ENCODE assay signal across 36 cellular contexts in the genomic region with DNA sequence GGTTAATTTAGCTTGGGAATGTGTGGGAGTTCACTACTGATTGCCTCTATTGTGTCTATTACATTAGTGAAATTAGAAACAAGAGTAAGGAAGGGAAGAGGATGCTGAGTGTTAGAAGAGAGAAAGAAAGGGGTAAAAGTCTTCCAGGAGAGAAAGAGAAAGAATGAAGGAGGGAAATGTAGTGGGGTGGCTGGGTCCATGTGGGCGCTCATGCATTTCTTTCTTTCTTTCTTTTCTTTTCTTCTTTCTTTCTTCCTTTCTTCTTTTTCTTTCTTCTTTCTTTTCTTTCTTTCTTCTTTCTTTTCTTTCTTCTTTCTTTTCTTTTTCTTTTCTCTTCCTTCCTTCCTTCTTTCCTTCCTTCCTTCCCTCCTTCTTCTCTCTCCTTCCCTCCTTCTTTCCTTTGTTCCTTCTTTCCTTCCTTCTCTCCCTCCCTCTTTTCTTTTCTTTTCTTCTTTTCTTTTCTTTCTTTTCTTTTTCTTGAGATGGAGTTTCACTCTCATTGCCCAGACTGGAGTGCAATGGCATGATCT. TPM values are rescaled to one million over a fixed set of nuclear protein-coding genes. Genes with fewer than 3 reads are reported as not detected.
"Had no signal": no experiment of that assay in that cellular context is flagged by ENCODE, and none has a peak within 500 bp of the region (broad histone marks: within the 10 kb centered on the region; RNA-seq: fewer than 3 reads in every experiment).

No MANE protein-coding gene starts in this region.

- DNase-seq: activated B cell treated with CpG ODN at 0.5 μM for 24 hours; activated CD4-positive, alpha-beta memory T cell treated with anti-CD3 and anti-CD28 coated beads for 36 hours; activated CD4-positive, alpha-beta T cell treated with anti-CD3 and anti-CD28 coated beads for 4 hours; activated CD4-positive, alpha-beta T cell treated with anti-CD3 and anti-CD28 coated beads, Interleukin-2, amount 10 ng/mL, durations not matched to agents 24 days and 14 days; activated CD4-positive, alpha-beta T cell treated with anti-CD3 and anti-CD28 coated beads, Interleukin-2, amount 50 U/mL, for 1 hour; activated CD4-positive, alpha-beta T cell treated with anti-CD3 and anti-CD28 coated beads, Interleukin-2, amount 50 U/mL, for 4 hours; activated CD4-positive, CD25-positive, alpha-beta regulatory T cell treated with anti-CD3 and anti-CD28 coated beads, Interleukin-2, amount 50 U/mL, for 72 hours; activated CD8-positive, alpha-beta memory T cell treated with anti-CD3 and anti-CD28 coated beads, Interleukin-2, amount 50 U/mL, for 4 hours; activated CD8-positive, alpha-beta T cell treated with anti-CD3 and anti-CD28 coated beads for 36 hours; activated effector memory CD4-positive, alpha-beta T cell treated with anti-CD3 and anti-CD28 coated beads, Interleukin-2, amount 50 U/mL, for 16 hours; activated gamma-delta T cell treated with Interleukin-2 at 50 U/mL for 16 hours; activated naive CD4-positive, alpha-beta T cell; activated naive CD4-positive, alpha-beta T cell treated with anti-CD3 and anti-CD28 coated beads for 36 hours; activated naive CD4-positive, alpha-beta T cell treated with anti-CD3 and anti-CD28 coated beads, Interleukin-2, amount 50 U/mL, for 16 hours; activated naive CD8-positive, alpha-beta T cell treated with anti-CD3 and anti-CD28 coated beads for 36 hours; activated T-cell treated with anti-CD3 and anti-CD28 coated beads for 4 hours; activated T-cell treated with anti-CD3 and anti-CD28 coated beads, Interleukin-2, amount 50 U/mL, for 1 hour; activated T-cell treated with anti-CD3 and anti-CD28 coated beads, Interleukin-2, amount 50 U/mL, for 4 hours; activated T-cell treated with anti-CD3 and anti-CD28 coated beads, Interleukin-2, amount 50 U/mL, for 72 hours; adrenal gland; amniotic stem cell; aorta; body of pancreas; brain microvascular endothelial cell; central memory CD4-positive, alpha-beta T cell; T-helper 2 cell; T-helper 9 cell had no signal

- FAIRE-seq: astrocyte, TTC549 had no signal

- ATAC-seq: activated CD8-positive, alpha-beta T cell treated with anti-CD3 and anti-CD28 coated beads for 36 hours; activated naive CD4-positive, alpha-beta T cell treated with anti-CD3 and anti-CD28 coated beads, Interleukin-2, amount 50 U/mL, for 72 hours; activated T-cell treated with anti-CD3 and anti-CD28 coated beads, Interleukin-2, amount 50 U/mL, for 4 hours; activated T-cell treated with anti-CD3 and anti-CD28 coated beads, Interleukin-2, amount 50 U/mL, for 72 hours; activated T-helper 17 cell treated with anti-CD3 and anti-CD28 coated beads, Interleukin-2, amount 50 U/mL, for 72 hours; body of pancreas had no signal

- H3K9me3 ChIP-seq: adrenal gland, body of pancreas, breast epithelium had no signal

- H3K27ac ChIP-seq: adrenal gland, body of pancreas, brain microvascular endothelial cell, breast epithelium, VCaP had no signal

- H3K4me1 Mint-ChIP-seq: activated B cell treated with CpG ODN at 0.5 μM for 24 hours; activated CD4-positive, alpha-beta T cell treated with anti-CD3 and anti-CD28 coated beads, Interleukin-2, amount 10 ng/mL, durations not matched to agents 24 days and 14 days; activated naive CD8-positive, alpha-beta T cell treated with anti-CD3 and anti-CD28 coated beads for 36 hours; activated T-helper 17 cell treated with anti-CD3 and anti-CD28 coated beads, Interleukin-2, amount 50 U/mL, for 72 hours had no signal

- H3K27me3 Mint-ChIP-seq: activated CD4-positive, alpha-beta T cell treated with anti-CD3 and anti-CD28 coated beads, Interleukin-2, amount 10 ng/mL, durations not matched to agents 24 days and 14 days had no signal

- H3K4me1 ChIP-seq: adrenal gland, body of pancreas, breast epithelium had no signal

- H3K4me3 Mint-ChIP-seq: activated B cell treated with CpG ODN at 0.5 μM for 24 hours; activated CD4-positive, alpha-beta memory T cell treated with anti-CD3 and anti-CD28 coated beads for 36 hours; activated CD4-positive, alpha-beta T cell treated with anti-CD3 and anti-CD28 coated beads, Interleukin-2, amount 10 ng/mL, durations not matched to agents 24 days and 14 days; activated CD8-positive, alpha-beta T cell treated with anti-CD3 and anti-CD28 coated beads for 36 hours; activated naive CD4-positive, alpha-beta T cell treated with anti-CD3 and anti-CD28 coated beads for 36 hours; activated naive CD8-positive, alpha-beta T cell treated with anti-CD3 and anti-CD28 coated beads for 36 hours; activated T-cell treated with anti-CD3 and anti-CD28 coated beads, Interleukin-2, amount 50 U/mL, for 4 hours; activated T-cell treated with anti-CD3 and anti-CD28 coated beads, Interleukin-2, amount 50 U/mL, for 72 hours; activated T-helper 1 cell treated with anti-CD3 and anti-CD28 coated beads, Interleukin-12 subunit alpha, Interleukin-12 subunit beta, Interleukin-2, Interleukin-4 antibody, amounts not matched to agents 30 ng/mL and 10 ng/mL and 1 ng/mL, durations not matched to agents 14 hours and 24 hours and 36 hours; activated T-helper 17 cell treated with anti-CD3 and anti-CD28 coated beads, Interleukin-2, amount 50 U/mL, for 72 hours; T-helper 1 cell treated with Interleukin-12 subunit alpha and Interleukin-12 subunit beta and Interleukin-4 antibody, amounts not matched to agents 30 μg/mL and 1 μg/mL, for 36 hours; T-helper 2 cell treated with Interferon-gamma antibody and Interleukin-4, amounts not matched to agents 5 μg/mL and 100 μg/mL, for 36 hours had no signal

- H3K27me3 ChIP-seq: adrenal gland, body of pancreas, brain microvascular endothelial cell, breast epithelium had no signal

- H3K36me3 ChIP-seq: adrenal gland, brain microvascular endothelial cell, breast epithelium had no signal

- H3K4me3 ChIP-seq: adrenal gland, body of pancreas, breast epithelium had no signal

- H3K27ac Mint-ChIP-seq: activated B cell treated with CpG ODN at 0.5 μM for 24 hours; activated CD4-positive, alpha-beta memory T cell treated with anti-CD3 and anti-CD28 coated beads for 36 hours; activated CD4-positive, alpha-beta T cell treated with anti-CD3 and anti-CD28 coated beads, Interleukin-2, amount 10 ng/mL, durations not matched to agents 24 days and 14 days; activated CD8-positive, alpha-beta T cell treated with anti-CD3 and anti-CD28 coated beads for 36 hours; activated naive CD4-positive, alpha-beta T cell treated with anti-CD3 and anti-CD28 coated beads for 36 hours; activated naive CD4-positive, alpha-beta T cell treated with anti-CD3 and anti-CD28 coated beads, Interleukin-2, amount 50 U/mL, for 72 hours; activated naive CD8-positive, alpha-beta T cell treated with anti-CD3 and anti-CD28 coated beads for 36 hours; activated T-cell treated with anti-CD3 and anti-CD28 coated beads, Interleukin-2, amount 50 U/mL, for 72 hours; activated T-helper 1 cell treated with anti-CD3 and anti-CD28 coated beads, Interleukin-12 subunit alpha, Interleukin-12 subunit beta, Interleukin-2, Interleukin-4 antibody, amounts not matched to agents 30 ng/mL and 10 ng/mL and 1 ng/mL, durations not matched to agents 14 hours and 24 hours and 36 hours; activated T-helper 17 cell treated with anti-CD3 and anti-CD28 coated beads, Interleukin-2, amount 50 U/mL, for 72 hours; T-helper 1 cell treated with Interleukin-12 subunit alpha and Interleukin-12 subunit beta and Interleukin-4 antibody, amounts not matched to agents 30 μg/mL and 1 μg/mL, for 36 hours; T-helper 2 cell treated with Interferon-gamma antibody and Interleukin-4, amounts not matched to agents 5 μg/mL and 100 μg/mL, for 36 hours had no signal

- H3K9me3 Mint-ChIP-seq: activated B cell treated with CpG ODN at 0.5 μM for 24 hours; activated CD4-positive, alpha-beta memory T cell treated with anti-CD3 and anti-CD28 coated beads for 36 hours; activated CD4-positive, alpha-beta T cell treated with anti-CD3 and anti-CD28 coated beads, Interleukin-2, amount 10 ng/mL, durations not matched to agents 24 days and 14 days; activated CD8-positive, alpha-beta T cell treated with anti-CD3 and anti-CD28 coated beads for 36 hours; activated naive CD4-positive, alpha-beta T cell treated with anti-CD3 and anti-CD28 coated beads for 36 hours; activated naive CD4-positive, alpha-beta T cell treated with anti-CD3 and anti-CD28 coated beads, Interleukin-2, amount 50 U/mL, for 72 hours; activated naive CD8-positive, alpha-beta T cell treated with anti-CD3 and anti-CD28 coated beads for 36 hours; activated T-cell treated with anti-CD3 and anti-CD28 coated beads, Interleukin-2, amount 50 U/mL, for 4 hours; activated T-cell treated with anti-CD3 and anti-CD28 coated beads, Interleukin-2, amount 50 U/mL, for 72 hours; activated T-helper 1 cell treated with anti-CD3 and anti-CD28 coated beads, Interleukin-12 subunit alpha, Interleukin-12 subunit beta, Interleukin-2, Interleukin-4 antibody, amounts not matched to agents 30 ng/mL and 10 ng/mL and 1 ng/mL, durations not matched to agents 14 hours and 24 hours and 36 hours; activated T-helper 17 cell treated with anti-CD3 and anti-CD28 coated beads, Interleukin-2, amount 50 U/mL, for 72 hours; T-helper 1 cell treated with Interleukin-12 subunit alpha and Interleukin-12 subunit beta and Interleukin-4 antibody, amounts not matched to agents 30 μg/mL and 1 μg/mL, for 36 hours; T-helper 2 cell treated with Interferon-gamma antibody and Interleukin-4, amounts not matched to agents 5 μg/mL and 100 μg/mL, for 36 hours had no signal

- H3K36me3 Mint-ChIP-seq: activated CD4-positive, alpha-beta memory T cell treated with anti-CD3 and anti-CD28 coated beads for 36 hours; activated naive CD4-positive, alpha-beta T cell treated with anti-CD3 and anti-CD28 coated beads, Interleukin-2, amount 50 U/mL, for 72 hours; activated naive CD8-positive, alpha-beta T cell treated with anti-CD3 and anti-CD28 coated beads for 36 hours had no signal

RNA-seq across cellular contexts. Expression of a gene that starts 16.2 kb away (rescaled TPM):
- total RNA-seq: activated B cell treated with CpG ODN at 0.5 μM for 24 hours; activated CD4-positive, alpha-beta memory T cell treated with anti-CD3 and anti-CD28 coated beads for 36 hours; activated naive CD4-positive, alpha-beta T cell treated with anti-CD3 and anti-CD28 coated beads for 36 hours had no signal
